ENCODE assay signal across 11 cellular contexts in the genomic region with DNA sequence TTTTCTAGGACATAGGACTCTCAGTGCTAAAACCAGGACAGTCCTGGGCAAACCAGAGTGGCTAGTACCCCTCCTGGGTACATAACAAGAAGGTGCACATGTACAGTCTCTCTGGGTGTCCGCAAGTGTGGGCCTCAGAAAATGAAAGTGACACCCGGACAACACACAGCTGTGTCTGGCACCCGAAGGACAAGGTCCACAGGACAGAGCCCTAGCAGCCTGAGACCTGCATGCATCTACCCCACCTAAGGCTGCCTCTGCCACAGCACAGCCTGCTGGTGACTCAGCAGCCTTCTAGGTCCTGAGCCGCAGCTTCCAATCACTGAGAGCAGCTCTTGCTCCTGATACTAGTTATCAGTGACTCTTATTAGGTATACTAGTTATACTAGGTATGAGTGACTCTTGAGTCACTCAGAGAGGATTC.
DNase-seq lines count a peak whose midpoint lies in the region; ATAC-seq and TF ChIP-seq lines count a peak whose summit lies in the region.
"Had no signal": no experiment of that assay in that cellular context is flagged by ENCODE, and none has a peak within 500 bp of the region (broad histone marks: within the 10 kb centered on the region; RNA-seq: fewer than 3 reads in every experiment).

No MANE protein-coding gene starts in this region.

- H3K27me3 ChIP-seq in IMR-90 (ENCODE audit: control insufficient read depth, insufficient read depth, low read length), result no peaks in the 10 kb centered on the region
- H3K27me3 ChIP-seq: tibial artery had no signal

- 83% methylated on average over 2 of the region's 4 CpGs; no CpG with 5 or more reads in 1 of the 2 experiments for WGBS in IMR-90 (ENCODE audit: extremely low coverage in 2 of 2, insufficient read length in 1 of 2), 2 experiments

- H3K4me3 ChIP-seq in AG10803 (ENCODE audit: low read length) (no peak overlapping the region), IMR-90 (ENCODE audit: insufficient read depth, low read depth, low read length) (no peak overlapping the region)
- H3K4me3 ChIP-seq: tibial artery had no signal

- H3K18ac ChIP-seq in IMR-90 (ENCODE audit: low read depth, low read length), result no peak overlapping the region

- TF ChIP-seq CTCF in AG10803 (conservative IDR thresholded peaks at IDR 0.05; ENCODE audit: low read length) (peak; percentile 27; the same call in 1 of the 2 replicates), IMR-90 (conservative IDR thresholded peaks at IDR 0.05; ENCODE audit: low read depth, low read length) (no peak)

- H3K27ac ChIP-seq in IMR-90 (ENCODE audit: insufficient read depth, low read length), result no peak overlapping the region
- H3K27ac ChIP-seq: tibial artery had no signal

- no peaks in the 10 kb centered on the region for H4K20me1 ChIP-seq in IMR-90 (ENCODE audit: insufficient read depth, low read length)

- no peak overlapping the region for H2AFZ ChIP-seq in IMR-90 (replicated peaks; ENCODE audit: low read length, poor library complexity)

- H3K56ac ChIP-seq in IMR-90 (ENCODE audit: extremely low read depth, insufficient read depth, low read length), result no peak overlapping the region

- no peak overlapping the region for H2BK20ac ChIP-seq in IMR-90 (ENCODE audit: low read depth, low read length)

- no peak overlapping the region for H3K9ac ChIP-seq in IMR-90 (ENCODE audit: low read depth, low read length)

- peak overlapping the region; percentile 22 for H2AK9ac ChIP-seq in IMR-90 (replicated peaks; ENCODE audit: low read depth, low read length, poor library complexity)

- H4K91ac ChIP-seq in IMR-90 (ENCODE audit: insufficient read depth, low read depth, low read length), result 0 out of 2 replicates have a peak overlapping the region, but pooled peaks have one; percentile 12

- H4K5ac ChIP-seq in IMR-90 (ENCODE audit: low read depth, low read length), result no peak overlapping the region

- H3K36me3 ChIP-seq in IMR-90 (ENCODE audit: control insufficient read depth, insufficient read depth, low read length), result no peaks in the 10 kb centered on the region
- H3K36me3 ChIP-seq: tibial artery had no signal

- in situ Hi-C loops in IMR-90 (cut with MboI; ENCODE audit: low sequenced_read_pairs), result no loop called here

- CTCF ChIA-PET in IMR-90 (lab: Yijun Ruan, JAX), result no interaction called here

- dilution Hi-C loops in IMR-90 (cut with HindIII; ENCODE audit: low sequenced_read_pairs, unreplicated experiment), result no loop called here

- no peak overlapping the region for H3K14ac ChIP-seq in IMR-90 (replicated peaks; ENCODE audit: low read depth, low read length)

- H3K9me1 ChIP-seq in IMR-90 (ENCODE audit: insufficient read depth, low read length), result no peaks in the 10 kb centered on the region

- no peak overlapping the region for H3K4ac ChIP-seq in IMR-90 (ENCODE audit: low read depth, low read length)

- no peak overlapping the region for H2AK5ac ChIP-seq in IMR-90 (ENCODE audit: low read depth, low read length)

- ATAC-seq in IMR-90 (ENCODE audit: low read depth) (peak; percentile 32; the same call in 1 of the 2 replicates), GM21447 (IDR thresholded peaks at IDR 0.05; ENCODE audit: unreplicated experiment) (no peak)
- ATAC-seq: activated CD8-positive, alpha-beta T cell treated with anti-CD3 and anti-CD28 coated beads for 36 hours had no signal

- H3K4me2 ChIP-seq in IMR-90 (ENCODE audit: low read depth, low read length), result no peak overlapping the region

- intact Hi-C loops in IMR-90 (cut with micrococcal nuclease), result no loop called here

- H3K9me3 ChIP-seq in IMR-90 (ENCODE audit: control insufficient read depth, insufficient read depth, low read length), result no peaks in the 10 kb centered on the region
- H3K9me3 ChIP-seq: tibial artery had no signal

- no peak overlapping the region for H2BK5ac ChIP-seq in IMR-90 (ENCODE audit: low read depth, low read length, poor library complexity, severe bottlenecking)

- DNase-seq in AG10803 (ENCODE audit: low read depth) (no peak), IMR-90 (peak; percentile 47), astrocyte of the hippocampus (ENCODE audit: low read depth, low spot score) (peak; percentile 44), kidney tubule cell (ENCODE audit: low spot score) (peak; percentile 43), midbrain (lab: John Stamatoyannopoulos, UW) (no peak), NCI-H2171 (lab: John Stamatoyannopoulos, UW) (no peak), NCI-H2196 (lab: John Stamatoyannopoulos, UW; ENCODE audit: unreplicated experiment) (no peak)
- DNase-seq: activated CD8-positive, alpha-beta T cell treated with anti-CD3 and anti-CD28 coated beads for 36 hours; kidney glomerular epithelial cell; tibial artery had no signal

- 0 out of 2 replicates have a peak, but pooled peaks cover 2% of the 10 kb centered on the region for H3K4me1 ChIP-seq in IMR-90 (ENCODE audit: control insufficient read depth, insufficient read depth, low read length)
- H3K4me1 ChIP-seq: tibial artery had no signal

- TF ChIP-seq RAD21 in IMR-90 (IDR thresholded peaks at IDR 0.05; ENCODE audit: low read length), result no peak

- no peak overlapping the region for H3K23ac ChIP-seq in IMR-90 (ENCODE audit: low read depth, low read length)

- no peak overlapping the region for H2BK120ac ChIP-seq in IMR-90 (ENCODE audit: low read depth, low read length)

- H3K79me1 ChIP-seq in IMR-90 (ENCODE audit: low read depth in 1 of 2, low read length in 2 of 2), result no peaks in the 10 kb centered on the region

- no peak overlapping the region for H2BK15ac ChIP-seq in IMR-90 (ENCODE audit: low read depth, low read length)

- POLR2A ChIA-PET in IMR-90 (lab: Charles Lee; ENCODE audit: unreplicated experiment), result no interaction called here

- BruUV-seq in IMR-90 (replicated peaks; lab: Mats Ljungman, UMichigan), result no TSS peak

- no peak for TF ChIP-seq POLR2A in IMR-90 (IDR thresholded peaks at IDR 0.05; ENCODE audit: low read depth, low read length)

- no peak overlapping the region for H4K8ac ChIP-seq in IMR-90 (ENCODE audit: low read depth in 2 of 2, low read length in 2 of 2)

TF ChIP-seq in IMR-90, 13 proteins besides CTCF, POLR2A, EP300 and RAD21:
- no peak; the same call in 1 of the 2 replicates for TF ChIP-seq MAFK (IDR thresholded peaks at IDR 0.05; ENCODE audit: low read depth, low read length)
- TF ChIP-seq MAZ (IDR thresholded peaks at IDR 0.05; ENCODE audit: borderline replicate concordance, low read depth, low read length), result no peak
- TF ChIP-seq RFX5 (IDR thresholded peaks at IDR 0.05; ENCODE audit: low read depth, low read length), result no peak
- TF ChIP-seq, protein P1, sequence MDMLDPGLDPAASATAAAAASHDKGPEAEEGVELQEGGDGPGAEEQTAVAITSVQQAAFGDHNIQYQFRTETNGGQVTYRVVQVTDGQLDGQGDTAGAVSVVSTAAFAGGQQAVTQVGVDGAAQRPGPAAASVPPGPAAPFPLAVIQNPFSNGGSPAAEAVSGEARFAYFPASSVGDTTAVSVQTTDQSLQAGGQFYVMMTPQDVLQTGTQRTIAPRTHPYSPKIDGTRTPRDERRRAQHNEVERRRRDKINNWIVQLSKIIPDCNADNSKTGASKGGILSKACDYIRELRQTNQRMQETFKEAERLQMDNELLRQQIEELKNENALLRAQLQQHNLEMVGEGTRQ (IDR thresholded peaks at IDR 0.05; ENCODE audit: low read depth, low read length), result no peak
- TF ChIP-seq NFE2L2 (IDR thresholded peaks at IDR 0.05; ENCODE audit: low read depth, low read length), result no peak
- TF ChIP-seq, protein P2, sequence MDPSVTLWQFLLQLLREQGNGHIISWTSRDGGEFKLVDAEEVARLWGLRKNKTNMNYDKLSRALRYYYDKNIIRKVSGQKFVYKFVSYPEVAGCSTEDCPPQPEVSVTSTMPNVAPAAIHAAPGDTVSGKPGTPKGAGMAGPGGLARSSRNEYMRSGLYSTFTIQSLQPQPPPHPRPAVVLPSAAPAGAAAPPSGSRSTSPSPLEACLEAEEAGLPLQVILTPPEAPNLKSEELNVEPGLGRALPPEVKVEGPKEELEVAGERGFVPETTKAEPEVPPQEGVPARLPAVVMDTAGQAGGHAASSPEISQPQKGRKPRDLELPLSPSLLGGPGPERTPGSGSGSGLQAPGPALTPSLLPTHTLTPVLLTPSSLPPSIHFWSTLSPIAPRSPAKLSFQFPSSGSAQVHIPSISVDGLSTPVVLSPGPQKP (IDR thresholded peaks at IDR 0.05; ENCODE audit: borderline replicate concordance, low read depth, low read length), result no peak
- no peak for TF ChIP-seq RCOR1 (IDR thresholded peaks at IDR 0.05; ENCODE audit: insufficient replicate concordance, low read length)
- TF ChIP-seq FOS (IDR thresholded peaks at IDR 0.05; ENCODE audit: low read depth, low read length), result no peak
- TF ChIP-seq CHD1 (IDR thresholded peaks at IDR 0.05; ENCODE audit: low read depth, low read length), result no peak
- no peak for TF ChIP-seq MXI1 (IDR thresholded peaks at IDR 0.05; ENCODE audit: borderline replicate concordance, low read depth, low read length)
- TF ChIP-seq CEBPB (IDR thresholded peaks at IDR 0.05; ENCODE audit: low read depth, low read length), result no peak
- no peak for TF ChIP-seq SMC3 (IDR thresholded peaks at IDR 0.05; ENCODE audit: low read depth, low read length)
- no peak for TF ChIP-seq BHLHE40 (IDR thresholded peaks at IDR 0.05; ENCODE audit: low read depth, low read length)

Comparison
In these comparisons a context has a peak if more than half of its experiments do, and no peak if none do; other contexts are left out.
1. DNase-seq: peak in IMR-90 (single experiment), astrocyte of the hippocampus (single experiment) and kidney tubule cell (single experiment); none in AG10803 (single experiment), midbrain (single experiment), NCI-H2171 (single experiment) and NCI-H2196 (single experiment).